In genomic region chr4:89249716-89250361, GRCh38 we compare ENCODE assay signal across 17 cellular contexts. TPM values are rescaled to one million over a fixed set of nuclear protein-coding genes. Genes with fewer than 3 reads are reported as not detected.
DNase-seq lines count a peak whose midpoint lies in the region; ATAC-seq, FAIRE-seq and TF ChIP-seq lines count a peak whose summit lies in the region.
"Had no signal": no experiment of that assay in that cellular context is flagged by ENCODE, and none has a peak within 500 bp of the region (broad histone marks: within the 10 kb centered on the region; RNA-seq: fewer than 3 reads in every experiment).

No MANE protein-coding gene starts in this region.

- POLR2A ChIA-PET in HEK293 (lab: Yijun Ruan, JAX) = no interaction called here

- intact Hi-C loops in kidney (cut with DNase I) (no loop called here), upper lobe of right lung (cut with DNase I) (no loop called here)

- H3K27ac ChIP-seq in HEK293 (ENCODE audit: extremely low read depth, low read depth, low read length) = no peak overlapping the region
- no peak overlapping the region for H3K27ac ChIP-seq in kidney (ENCODE audit: low read depth in 2 of 2, low read length in 2 of 2)
- H3K27ac ChIP-seq in upper lobe of right lung = no peak overlapping the region
- H3K27ac ChIP-seq: heart right ventricle had no signal

- H3K9ac ChIP-seq in kidney (ENCODE audit: low read length in 2 of 2) = no peak overlapping the region

- H3K27me3 ChIP-seq in upper lobe of right lung = no peaks in the 10 kb centered on the region
- H3K27me3 ChIP-seq: heart right ventricle had no signal

- H3K4me3 ChIP-seq in HEK293 (ENCODE audit: low read depth, low read length) (no peak overlapping the region), kidney (ENCODE audit: low read length in 2 of 2) (no peak overlapping the region), upper lobe of right lung (no peak overlapping the region)
- H3K4me3 ChIP-seq: heart right ventricle had no signal

- CTCF ChIA-PET in HEK293 (lab: Yijun Ruan, JAX) = interaction anchor here (1.1 to 1.6 kb wide), 2 partner anchors 23 to 24 kb away, joined by 3 read pairs; no protein-coding TSS in a partner anchor

- H3K9me3 ChIP-seq in HEK293 (ENCODE audit: control insufficient read depth, insufficient read depth, low read depth, low read length) (no peaks in the 10 kb centered on the region), kidney (ENCODE audit: control insufficient read depth in 1 of 2, low read length in 2 of 2) (no peaks in the 10 kb centered on the region), upper lobe of right lung (no peaks in the 10 kb centered on the region)

- no peaks in the 10 kb centered on the region for H3K4me1 ChIP-seq in HEK293 (ENCODE audit: control insufficient read depth, insufficient read depth, low read length)
- H3K4me1 ChIP-seq in kidney (ENCODE audit: control insufficient read depth in 1 of 2, insufficient read depth in 1 of 2, low read depth in 1 of 2, low read length in 2 of 2) = peaks cover 0 to 12% of the 10 kb centered on the region in 2 donors
- H3K4me1 ChIP-seq in upper lobe of right lung = no peaks in the 10 kb centered on the region

- DNase-seq in DMS53 (lab: John Stamatoyannopoulos, UW) (peak; percentile 88), NCI-H748 (lab: John Stamatoyannopoulos, UW; ENCODE audit: unreplicated experiment) (peak; percentile 85), kidney (peak; percentile 43), NCI-H526 treated with DMSO at 0.1 percent for 48 hours (lab: John Stamatoyannopoulos, UW) (no peak), upper lobe of right lung (no peak), A172 (ENCODE audit: low spot score) (no peak)
- DNase-seq: activated CD4-positive, alpha-beta T cell treated with anti-CD3 and anti-CD28 coated beads for 48 hours; activated naive CD4-positive, alpha-beta T cell treated with anti-CD3 and anti-CD28 coated beads, Interleukin-2, amount 50 U/mL, for 16 hours; activated T-cell treated with anti-CD3 and anti-CD28 coated beads, Interleukin-2, amount 50 U/mL, for 4 hours; heart right ventricle; Kasumi-1 had no signal

- ATAC-seq in upper lobe of right lung = no peak
- ATAC-seq: activated T-cell treated with anti-CD3 and anti-CD28 coated beads, Interleukin-2, amount 50 U/mL, for 4 hours; heart right ventricle had no signal

- no peak for TF ChIP-seq CTCF in HEK293 (tag by site-specific recombination; IDR thresholded peaks at IDR 0.05)
- no peak for TF ChIP-seq CTCF in kidney (IDR thresholded peaks at IDR 0.05; ENCODE audit: borderline replicate concordance, extremely low read depth, insufficient read depth)
- no peak for TF ChIP-seq CTCF in upper lobe of right lung (IDR thresholded peaks at IDR 0.05)

- no peak for FAIRE-seq in kidney (lab: Jason Lieb, UNC)
- FAIRE-seq: colon, endometrium, GM12892 had no signal

- H3K36me3 ChIP-seq in HEK293 (ENCODE audit: control insufficient read depth in 2 of 2, insufficient read depth in 1 of 2, low read length in 2 of 2) (peaks cover 0 to 13% of the 10 kb centered on the region in 2 experiments; a peak in 1 of 3 replicates), kidney (ENCODE audit: control insufficient read depth in 1 of 2, insufficient read depth in 2 of 2, low read length in 2 of 2) (peaks cover 10 to 16% of the 10 kb centered on the region in 2 donors), upper lobe of right lung (no peaks in the 10 kb centered on the region)

TF ChIP-seq in HEK293, 187 proteins besides CTCF, POLR2A, EP300 and RAD21:
- TF ChIP-seq SCRT2 (tag by site-specific recombination; IDR thresholded peaks at IDR 0.05) = 0 out of 2 replicates have a peak, but pooled peaks have one; percentile 11
- no peak for TF ChIP-seq PBX3 (CRISPR knock-in tag; IDR thresholded peaks at IDR 0.05)
- no peak for TF ChIP-seq ZNF19 (tag by site-specific recombination; IDR thresholded peaks at IDR 0.05; ENCODE audit: low read depth)
- TF ChIP-seq, protein P1, sequence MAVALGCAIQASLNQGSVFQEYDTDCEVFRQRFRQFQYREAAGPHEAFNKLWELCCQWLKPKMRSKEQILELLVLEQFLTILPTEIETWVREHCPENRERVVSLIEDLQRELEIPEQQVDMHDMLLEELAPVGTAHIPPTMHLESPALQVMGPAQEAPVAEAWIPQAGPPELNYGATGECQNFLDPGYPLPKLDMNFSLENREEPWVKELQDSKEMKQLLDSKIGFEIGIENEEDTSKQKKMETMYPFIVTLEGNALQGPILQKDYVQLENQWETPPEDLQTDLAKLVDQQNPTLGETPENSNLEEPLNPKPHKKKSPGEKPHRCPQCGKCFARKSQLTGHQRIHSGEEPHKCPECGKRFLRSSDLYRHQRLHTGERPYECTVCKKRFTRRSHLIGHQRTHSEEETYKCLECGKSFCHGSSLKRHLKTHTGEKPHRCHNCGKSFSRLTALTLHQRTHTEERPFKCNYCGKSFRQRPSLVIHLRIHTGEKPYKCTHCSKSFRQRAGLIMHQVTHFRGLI (tag by site-specific recombination; IDR thresholded peaks at IDR 0.05) = no peak
- no peak for TF ChIP-seq GLIS2 (tag by site-specific recombination; IDR thresholded peaks at IDR 0.05)

RNA-seq across cellular contexts. Expression of gene GPRIN3, which starts 57.8 kb away (rescaled TPM):
- total RNA-seq in kidney (15.2 TPM), upper lobe of right lung (25.2 TPM)
- polyA plus RNA-seq in kidney (ENCODE audit: insufficient read depth, low read depth, low replicate concordance) = 2.2 TPM
- 0.41 and 0.79 TPM in 2 replicates for total RNA-seq in A172 (2014; rRNA removed; shearing (Covaris generic))
- total RNA-seq: osteocyte, RPMI7951 had no signal

Comparison
In these comparisons a context has a peak if more than half of its experiments do, and no peak if none do; other contexts are left out.
1. DNase-seq: peak in DMS53 (single experiment), NCI-H748 (single experiment) and kidney (single experiment); none in NCI-H526 treated with DMSO at 0.1 percent for 48 hours (single experiment), upper lobe of right lung (single experiment) and A172 (single experiment).